In genomic region chr9:110714314-110714713, GRCh38 we compare ENCODE assay signal across 1 cellular context.
TF ChIP-seq lines count a peak whose summit lies in the region.

No MANE protein-coding gene starts in this region.

TF ChIP-seq in HepG2, 621 proteins besides CTCF, POLR2A, EP300 and RAD21 (continued from another document):
- no peak for TF ChIP-seq ONECUT2 (CRISPR knock-in tag; IDR thresholded peaks at IDR 0.05)
